ENCODE assay signal across 8 cellular contexts in the genomic region with DNA sequence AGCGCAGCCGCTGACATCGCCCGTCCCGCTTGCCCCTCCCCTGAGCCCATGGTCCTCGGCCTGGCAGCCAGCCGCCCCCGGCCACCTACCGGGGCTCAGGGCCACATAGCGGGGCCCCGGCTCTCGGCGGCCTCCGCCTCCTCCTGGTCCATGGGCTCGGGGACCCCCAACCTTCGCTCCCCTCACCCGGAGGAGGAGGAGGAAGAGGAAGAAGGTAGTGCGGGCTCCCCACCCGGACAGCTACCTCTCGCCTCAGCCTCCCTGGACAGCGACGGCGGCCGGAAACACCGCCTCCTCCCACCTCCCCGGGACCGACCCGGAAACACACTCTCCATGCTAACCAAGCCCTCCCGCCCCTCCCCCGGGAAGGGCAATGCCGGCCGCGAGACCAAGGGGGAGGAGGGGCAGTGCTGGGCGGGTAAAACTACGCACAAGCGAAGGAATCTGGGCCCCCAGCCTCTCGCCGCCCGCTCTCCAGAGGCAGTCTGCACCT. TPM values are rescaled to one million over a fixed set of nuclear protein-coding genes. Genes with fewer than 3 reads are reported as not detected.
DNase-seq lines count a peak whose midpoint lies in the region; FAIRE-seq and TF ChIP-seq lines count a peak whose summit lies in the region.

A gene (minus strand): TSS at position 286 of the 493 bp plus-strand sequence. CDS start 2,912 bp downstream, outside the sequence.

- peaks cover 31% of the 10 kb centered on the region for H3K4me1 ChIP-seq in HAP-1
- H3K4me1 ChIP-seq in endothelial cell of umbilical vein (ENCODE audit: control insufficient read depth, extremely low read depth, insufficient read depth, low read length): peaks cover 6% of the 10 kb centered on the region
- peaks cover 34% of the 10 kb centered on the region for H3K4me1 ChIP-seq in mesodermal cell (ENCODE audit: control insufficient read depth, insufficient read depth, low read length, poor library complexity, severe bottlenecking)
- H3K4me1 ChIP-seq in tibial nerve: peaks cover 0 to 80% (median 30%) of the 10 kb centered on the region in 4 donors

- dilution Hi-C loops in endothelial cell of umbilical vein (cut with MboI; ENCODE audit: extremely low pct_ligation_motif_present, low sequenced_read_pairs): no loop called here

- H3K79me2 ChIP-seq in endothelial cell of umbilical vein (ENCODE audit: control insufficient read depth, insufficient read depth, low read length): peaks cover 13% of the 10 kb centered on the region

- peak within 1 kb of the TSS; percentile 93 for H3K4me2 ChIP-seq in endothelial cell of umbilical vein (ENCODE audit: insufficient read depth, low read length)

- no peak for TF ChIP-seq CTCF in endothelial cell of umbilical vein (IDR thresholded peaks at IDR 0.05; ENCODE audit: extremely low read depth in 1 of 2, insufficient read depth in 1 of 2, low read depth in 1 of 2, low read length in 2 of 2)
- no peak for TF ChIP-seq CTCF in tibial nerve (IDR thresholded peaks at IDR 0.05)

- H3K27ac ChIP-seq in endothelial cell of umbilical vein (ENCODE audit: insufficient read depth, low read depth, low read length) (peak within 1 kb of the TSS; percentile 65), mesodermal cell (ENCODE audit: low read depth, low read length, severe bottlenecking) (peak within 1 kb of the TSS; percentile 93), tibial nerve (peak within 1 kb of the TSS; percentile 86 to 99 (median 97))

- DNase-seq in A172 (ENCODE audit: low spot score) (peak; percentile 71), GM03348 (ENCODE audit: low spot score) (peak; percentile 96), HAP-1 (ENCODE audit: low spot score in 2 of 2) (peak; percentile 86 to 92), LoVo (ENCODE audit: low spot score) (peak; percentile 77), SW480 (ENCODE audit: low spot score) (peak; percentile 79), endothelial cell of umbilical vein (ENCODE audit: low read depth, low spot score) (no peak), tibial nerve (ENCODE audit: low spot score in 2 of 2) (no peak)

- WGBS in mesodermal cell (ENCODE audit: insufficient coverage in 2 of 2), 2 experiments: 0% methylated on average over 8 to 13 of the region's 39 CpGs
- 1 to 2% methylated on average over 28 to 34 of the region's 39 CpGs for WGBS in tibial nerve, 2 donors

- H4K20me1 ChIP-seq in endothelial cell of umbilical vein (replicated peaks; ENCODE audit: control insufficient read depth, extremely low read depth, insufficient read depth, low read length): no peaks in the 10 kb centered on the region

- in situ Hi-C loops in HAP-1 (cut with MboI; ENCODE audit: low sequenced_read_pairs): no loop called here

- H3K36me3 ChIP-seq in HAP-1 (replicated peaks) (peaks cover 18% of the 10 kb centered on the region), endothelial cell of umbilical vein (ENCODE audit: control insufficient read depth in 2 of 2, extremely low read depth in 1 of 2, insufficient read depth in 2 of 2, low read length in 2 of 2) (no peaks in the 10 kb centered on the region), mesodermal cell (ENCODE audit: control insufficient read depth, insufficient read depth, low read length) (peaks cover 47% of the 10 kb centered on the region), tibial nerve (peaks cover 0 to 39% (median 6%) of the 10 kb centered on the region in 3 donors)

- intact Hi-C loops in endothelial cell of umbilical vein (cut with micrococcal nuclease): loop anchor here (1.0 to 10.0 kb wide), 4 partner anchors 51 to 365 kb away; a partner anchor contains a TSS

- POLR2A ChIA-PET in endothelial cell of umbilical vein (lab: Charles Lee): interaction anchor here (0.9 to 2.3 kb wide), 2 partner anchors 105 to 159 kb away, joined by 3 to 15 read pairs; no protein-coding TSS in a partner anchor

- no peak for FAIRE-seq in endothelial cell of umbilical vein (lab: Jason Lieb, UNC)

- CTCF ChIA-PET in endothelial cell of umbilical vein (lab: Charles Lee): interaction anchor here (0.7 to 8.5 kb wide), 4 partner anchors 11 to 158 kb away, joined by 4 to 155 read pairs (median 6); a partner anchor contains a TSS

- H3K9me3 ChIP-seq in HAP-1 (no peaks in the 10 kb centered on the region), endothelial cell of umbilical vein (replicated peaks; ENCODE audit: control insufficient read depth, insufficient read depth, low read length) (no peaks in the 10 kb centered on the region), mesodermal cell (ENCODE audit: control insufficient read depth, low read length) (no peaks in the 10 kb centered on the region), tibial nerve (no peaks in the 10 kb centered on the region)

- H2AFZ ChIP-seq in endothelial cell of umbilical vein (ENCODE audit: low read depth, low read length): peak within 1 kb of the TSS; percentile 73

- BruUV-seq in endothelial cell of umbilical vein (replicated peaks; lab: Mats Ljungman, UMichigan): no TSS peak

- peak within 1 kb of the TSS; percentile 74 for H3K9ac ChIP-seq in endothelial cell of umbilical vein (replicated peaks; ENCODE audit: extremely low read depth, insufficient read depth, low read length)

- no peak for TF ChIP-seq POLR2A in endothelial cell of umbilical vein (IDR thresholded peaks at IDR 0.05; ENCODE audit: low read depth, low read length)
- TF ChIP-seq POLR2A in tibial nerve (IDR thresholded peaks at IDR 0.05): peak in 1 of 2 donors; percentile 45

- H3K27me3 ChIP-seq in HAP-1 (ENCODE audit: low read depth) (no peaks in the 10 kb centered on the region), endothelial cell of umbilical vein (ENCODE audit: control insufficient read depth in 2 of 2, insufficient read depth in 2 of 2, low read length in 2 of 2) (no peaks in the 10 kb centered on the region), tibial nerve (no peaks in the 10 kb centered on the region)

- peak; percentile 55 to 84 for TF ChIP-seq EP300 in tibial nerve (IDR thresholded peaks at IDR 0.05)

- H3K4me3 ChIP-seq in HAP-1 (peak within 1 kb of the TSS; percentile 98), endothelial cell of umbilical vein (replicated peaks in 1 of 3; ENCODE audit: insufficient read depth in 1 of 3, low read depth in 1 of 3, low read length in 3 of 3) (peak within 1 kb of the TSS; percentile 46 to 59 (median 53)), mesodermal cell (ENCODE audit: extremely low read depth, insufficient read depth, low read length, poor library complexity, severe bottlenecking) (peak within 1 kb of the TSS; percentile 84), tibial nerve (peak within 1 kb of the TSS; percentile 74 to 92 (median 83))

- no peaks in the 10 kb centered on the region for H3K9me1 ChIP-seq in endothelial cell of umbilical vein (replicated peaks; ENCODE audit: control insufficient read depth, extremely low read depth, insufficient read depth, low read length)

TF ChIP-seq in endothelial cell of umbilical vein, 7 proteins besides CTCF, POLR2A, EP300 and RAD21:
- TF ChIP-seq, protein P1, sequence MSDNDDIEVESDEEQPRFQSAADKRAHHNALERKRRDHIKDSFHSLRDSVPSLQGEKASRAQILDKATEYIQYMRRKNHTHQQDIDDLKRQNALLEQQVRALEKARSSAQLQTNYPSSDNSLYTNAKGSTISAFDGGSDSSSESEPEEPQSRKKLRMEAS (IDR thresholded peaks at IDR 0.05; ENCODE audit: insufficient read depth, insufficient read length): peak; percentile 10
- TF ChIP-seq MYC (IDR thresholded peaks at IDR 0.05; ENCODE audit: low read depth, low read length) (peak; percentile 13), JUN (IDR thresholded peaks at IDR 0.05; ENCODE audit: borderline replicate concordance, insufficient read depth, insufficient read length, low read depth) (no peak)

RNA-seq across cellular contexts. Expression of the gene that starts here (rescaled TPM):
- 13.9 and 15.7 TPM in 2 replicates for total RNA-seq in A172 (2014; rRNA removed; shearing (Covaris generic))
- total RNA-seq in endothelial cell of umbilical vein (43.4 and 45.3 TPM in 2 replicates), tibial nerve (100 to 1,000 TPM in 1 of 4 donors, 10 to 100 TPM in 3; 57.0 to 115 (median 70.7) TPM)
- 31.2 and 31.4 TPM in 2 replicates for polyA plus RNA-seq in endothelial cell of umbilical vein
- 31.8 and 34.4 TPM in 2 replicates for polyA plus RNA-seq in endothelial cell of umbilical vein (2011; cell fraction: cytosol; rRNA removed)
- polyA plus RNA-seq in endothelial cell of umbilical vein (2011; cell fraction: nucleus; rRNA removed): 69.8 and 73.4 TPM in 2 replicates
- 27.3 and 27.8 TPM in 2 replicates for polyA plus RNA-seq in endothelial cell of umbilical vein (2012)
- polyA minus RNA-seq in endothelial cell of umbilical vein: 79.3 and 86.4 TPM in 2 replicates
- polyA minus RNA-seq in endothelial cell of umbilical vein (2011; cell fraction: cytosol; rRNA and poly(A)+ RNA removed): 19.5 TPM
- 57.3 and 92.4 TPM in 2 replicates for polyA minus RNA-seq in endothelial cell of umbilical vein (2011; cell fraction: nucleus; rRNA and poly(A)+ RNA removed)
- polyA plus RNA-seq in mesodermal cell (2013, experiment 1 of 2): 51.7 TPM
- 56.8 TPM for polyA plus RNA-seq in mesodermal cell (2013, experiment 2 of 2)

Comparison
In these comparisons a context has a peak if more than half of its experiments do, and no peak if none do; other contexts are left out.
1. DNase-seq: peak in A172 (single experiment), GM03348 (single experiment), HAP-1 (2 of 2), LoVo (single experiment) and SW480 (single experiment); none in endothelial cell of umbilical vein (single experiment) and tibial nerve (0 of 2).
2. Peak in every context shown above with its lines, with median percentiles within 50 percentile points of each other: H3K4me3 ChIP-seq and H3K27ac ChIP-seq.